In the genomic region with DNA sequence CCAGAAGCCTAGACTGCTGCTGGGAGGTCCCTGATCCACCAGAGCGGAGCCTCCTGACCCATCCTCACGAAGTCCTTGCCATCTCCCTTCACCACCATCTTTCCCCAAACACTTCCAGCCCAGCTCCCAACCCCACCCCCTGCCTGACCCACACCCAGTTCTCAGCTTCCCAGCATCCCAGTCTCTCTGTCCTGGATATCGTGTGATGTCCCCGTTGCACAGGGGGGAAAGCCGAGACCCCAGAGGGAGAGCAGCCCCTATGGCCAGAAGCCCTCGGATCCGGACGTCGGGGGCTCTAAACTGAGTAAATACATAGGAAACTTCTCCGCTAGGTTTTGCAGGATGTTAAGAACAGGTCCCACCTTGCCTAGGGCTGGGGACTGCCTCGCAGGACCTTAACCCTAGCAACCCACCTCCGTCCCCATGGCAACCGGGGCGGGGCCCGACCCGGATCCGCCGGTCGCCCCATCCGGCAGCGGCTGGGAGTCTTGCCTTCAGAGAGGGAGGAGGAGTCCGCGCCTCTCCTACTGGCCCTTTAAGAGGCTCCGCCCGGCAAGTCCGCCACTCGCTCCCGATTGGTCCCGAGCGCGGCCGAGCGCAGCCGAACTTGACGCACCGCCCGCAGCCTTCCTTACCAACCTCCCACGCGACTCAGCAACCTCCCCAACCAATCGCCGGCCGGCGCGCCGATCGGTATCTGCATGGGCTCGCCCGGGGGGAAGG, we compare ENCODE assay signal across 8 cellular contexts. TPM values are rescaled to one million over a fixed set of nuclear protein-coding genes. Genes with fewer than 3 reads are reported as not detected.
DNase-seq lines count a peak whose midpoint lies in the region; ATAC-seq, FAIRE-seq and TF ChIP-seq lines count a peak whose summit lies in the region.

No MANE protein-coding gene starts in this region.

- peak overlapping the region; percentile 89 for H3K4me3 Mint-ChIP-seq in type B pancreatic cell

- intact Hi-C loops in left cardiac atrium (cut with DNase I) = no loop called here
- intact Hi-C loops in posterior cingulate gyrus (cut with DNase I) = loop anchor here (1.0 kb wide), 1 partner anchor 15 kb away; the partner anchor contains the start of gene MFSD12

- peak; percentile 100 for FAIRE-seq in GM12892 (lab: Jason Lieb, UNC)

- no peaks in the 10 kb centered on the region for H3K9me3 Mint-ChIP-seq in type B pancreatic cell

- peak overlapping the region; percentile 72 for H3K27ac Mint-ChIP-seq in type B pancreatic cell

- H3K27me3 Mint-ChIP-seq in type B pancreatic cell = peaks cover 8% of the 10 kb centered on the region

- TF ChIP-seq POLR2A in GM12892 (IDR thresholded peaks at IDR 0.05; ENCODE audit: low read depth, low read length) = no peak

- H3K36me3 Mint-ChIP-seq in type B pancreatic cell = peaks cover 7% of the 10 kb centered on the region

- peak; percentile 98 for DNase-seq in GM12892 (ENCODE audit: insufficient read length)
- DNase-seq in NCI-H146 treated with DMSO at 0.1 percent for 48 hours (lab: John Stamatoyannopoulos, UW; ENCODE audit: unreplicated experiment) = peak; percentile 91
- DNase-seq in T-helper 1 cell = peak; percentile 99 to 100 (median 99)
- DNase-seq in amniotic stem cell (lab: John Stamatoyannopoulos, UW) = peak; percentile 99
- DNase-seq in left cardiac atrium = peak; percentile 100
- peak; percentile 99 to 100 (median 100) for DNase-seq in posterior cingulate gyrus
- peak; percentile 100 for DNase-seq in type B pancreatic cell (ENCODE audit: extremely low spot score, unreplicated experiment)

- peaks cover 21% of the 10 kb centered on the region for H3K4me1 Mint-ChIP-seq in type B pancreatic cell (ENCODE audit: unreplicated experiment)

- no peak for TF ChIP-seq CTCF in type B pancreatic cell (conservative IDR thresholded peaks at IDR 0.05)

- peak; percentile 83 for ATAC-seq in HG02885 (IDR thresholded peaks at IDR 0.05; ENCODE audit: poor library complexity, unreplicated experiment)
- ATAC-seq in left cardiac atrium = peak; percentile 96 to 97

RNA-seq across cellular contexts. Expression of gene HMG20B, which starts 0.5 kb away (rescaled TPM):
- 20.0 TPM for polyA plus RNA-seq in GM12892 (2012; ENCODE audit: missing spikeins)
- 10 to 100 TPM; 34.8 to 42.0 TPM for total RNA-seq in left cardiac atrium
- 60.1 and 78.3 TPM in 2 replicates for total RNA-seq in type B pancreatic cell (ENCODE audit: low replicate concordance)

RNA-seq across cellular contexts. Expression of gene GIPC3, which starts 13.0 kb away (rescaled TPM):
- polyA plus RNA-seq in GM12892 (2012; ENCODE audit: missing spikeins) = not detected
- 1 to 10 TPM; 1.5 to 1.6 TPM for total RNA-seq in left cardiac atrium
- 0.07 TPM in 1 of 2 replicates, not detected in the other for total RNA-seq in type B pancreatic cell (ENCODE audit: low replicate concordance)

RNA-seq across cellular contexts. Expression of gene MFSD12, which starts 14.9 kb away (rescaled TPM):
- polyA plus RNA-seq in GM12892 (2012; ENCODE audit: missing spikeins) = 15.4 TPM
- total RNA-seq in left cardiac atrium (10 to 100 TPM; 29.8 to 40.4 TPM), type B pancreatic cell (ENCODE audit: low replicate concordance) (74.1 and 80.9 TPM in 2 replicates)

RNA-seq across cellular contexts. Expression of gene TEKTIP1, which starts 33.3 kb away (rescaled TPM):
- not detected for polyA plus RNA-seq in GM12892 (2012; ENCODE audit: missing spikeins)
- under 1 TPM in 1 of 2 donors, not detected in 1; 0.52 TPM for total RNA-seq in left cardiac atrium
- total RNA-seq in type B pancreatic cell (ENCODE audit: low replicate concordance) = 1.3 and 3.4 TPM in 2 replicates

RNA-seq across cellular contexts. Expression of gene TBXA2R, which starts 34.4 kb away (rescaled TPM):
- polyA plus RNA-seq in GM12892 (2012; ENCODE audit: missing spikeins) = not detected
- 1 to 10 TPM; 2.3 to 3.7 TPM for total RNA-seq in left cardiac atrium
- not detected in 2 replicates for total RNA-seq in type B pancreatic cell (ENCODE audit: low replicate concordance)

Comparison
In these comparisons a context has a peak if more than half of its experiments do, and no peak if none do; other contexts are left out.
1. Peak in every context shown above with its lines: DNase-seq and ATAC-seq.